ENCODE assay signal across 8 cellular contexts in genomic region chr6:30102701-30103629, GRCh38. TPM values are rescaled to one million over a fixed set of nuclear protein-coding genes. Genes with fewer than 3 reads are reported as not detected.
A peak's percentile ranks its signal among the peaks of the same experiment; 100 is the strongest.
DNase-seq lines count a peak whose midpoint lies in the region; ATAC-seq and TF ChIP-seq lines count a peak whose summit lies in the region.

No MANE protein-coding gene starts in this region.

- H3K4me1 ChIP-seq in HUES64 (ENCODE audit: insufficient read depth, low read length), result peaks cover 16% of the 10 kb centered on the region
- peaks cover 16% of the 10 kb centered on the region for H3K4me1 ChIP-seq in OCI-LY7 (ENCODE audit: insufficient read depth, low read length, poor library complexity, severe bottlenecking)
- peaks cover 0 to 7% of the 10 kb centered on the region in 2 donors for H3K4me1 ChIP-seq in esophagus (ENCODE audit: control insufficient read depth in 2 of 2, insufficient read depth in 2 of 2, low read length in 1 of 2)
- peaks cover 45% of the 10 kb centered on the region for H3K4me1 ChIP-seq in mucosa of stomach (ENCODE audit: control insufficient read depth, insufficient read depth, low read length)

- H3K79me2 ChIP-seq in OCI-LY7 (ENCODE audit: insufficient read depth, low read depth, low read length), result no peaks in the 10 kb centered on the region

- peak; percentile 76 for ATAC-seq in GM19035 (IDR thresholded peaks at IDR 0.05; ENCODE audit: unreplicated experiment)

- H3K36me3 ChIP-seq in HUES64 (ENCODE audit: insufficient read depth, low read length) (no peaks in the 10 kb centered on the region), OCI-LY7 (ENCODE audit: insufficient read depth, low read length) (no peaks in the 10 kb centered on the region), esophagus (ENCODE audit: control insufficient read depth in 2 of 2, insufficient read depth in 2 of 2, low read length in 1 of 2) (no peaks in the 10 kb centered on the region), mucosa of stomach (ENCODE audit: control insufficient read depth, insufficient read depth, low read length) (no peaks in the 10 kb centered on the region)

- TF ChIP-seq CTCF in OCI-LY7 (conservative IDR thresholded peaks at IDR 0.05; ENCODE audit: low read length), result peak; percentile 87

- no peak overlapping the region for H3K27ac ChIP-seq in HUES64 (ENCODE audit: low read depth, low read length)
- no peak overlapping the region for H3K27ac ChIP-seq in OCI-LY7 (ENCODE audit: low read depth, low read length, poor library complexity, severe bottlenecking)
- H3K27ac ChIP-seq in esophagus (ENCODE audit: low read depth in 2 of 2, low read length in 1 of 2), result peak overlapping the region; percentile 74 to 92

- no peaks in the 10 kb centered on the region for H3K9me2 ChIP-seq in OCI-LY7 (ENCODE audit: insufficient read depth, low read length)

- peak; percentile 91 for DNase-seq in AG08396 (ENCODE audit: low spot score)
- DNase-seq in OCI-LY7 (ENCODE audit: low spot score), result peak; percentile 81
- DNase-seq in activated T-cell treated with anti-CD3 and anti-CD28 coated beads for 1 hour (ENCODE audit: low read depth), result peak; percentile 76
- peak; percentile 67 to 71 for DNase-seq in stimulated activated CD8-positive, alpha-beta memory T cell treated with anti-CD3 and anti-CD28 coated beads, Interleukin-4, amount 100 ng/mL, for 1 hour (ENCODE audit: low read depth in 2 of 2, low spot score in 1 of 2)

- intact Hi-C loops in OCI-LY7 (cut with micrococcal nuclease; ENCODE audit: unreplicated experiment), result loop anchor here (1.0 to 2.0 kb wide), 3 partner anchors 28 to 294 kb away; no protein-coding TSS in a partner anchor

- H3K9me3 ChIP-seq in HUES64 (ENCODE audit: insufficient read depth, low read depth, low read length), result no peaks in the 10 kb centered on the region
- no peaks in the 10 kb centered on the region for H3K9me3 ChIP-seq in OCI-LY7 (ENCODE audit: low read length)
- no peaks in the 10 kb centered on the region for H3K9me3 ChIP-seq in esophagus (ENCODE audit: control insufficient read depth in 2 of 2, insufficient read depth in 1 of 2, low read depth in 1 of 2, low read length in 1 of 2)
- H3K9me3 ChIP-seq in mucosa of stomach (ENCODE audit: control insufficient read depth, low read length), result no peaks in the 10 kb centered on the region

- no peaks in the 10 kb centered on the region for H4K20me1 ChIP-seq in OCI-LY7 (ENCODE audit: insufficient read depth, low read length)

- POLR2A ChIA-PET in OCI-LY7 (lab: Charles Lee), result interaction anchor here (0.9 kb wide), 1 partner anchor 29 kb away, joined by 3 read pairs; no protein-coding TSS in a partner anchor

- 10% methylated on average over 32 of the region's 32 CpGs for WGBS in HUES64
- WGBS in esophagus, 2 donors, result 8 to 10% methylated on average over 32 of the region's 32 CpGs

- H3K4me3 ChIP-seq in HUES64 (ENCODE audit: low read length), result peak overlapping the region; percentile 55
- no peak overlapping the region for H3K4me3 ChIP-seq in OCI-LY7 (ENCODE audit: low read depth, low read length, poor library complexity, severe bottlenecking)
- H3K4me3 ChIP-seq in esophagus (ENCODE audit: low read depth in 1 of 2, low read length in 2 of 2), result peak overlapping the region; percentile 47 to 49
- peak overlapping the region; percentile 73 for H3K4me3 ChIP-seq in mucosa of stomach (ENCODE audit: low read length)

- BruUV-seq in OCI-LY7 (replicated peaks; lab: Mats Ljungman, UMichigan), result no TSS peak

- H3K27me3 ChIP-seq in HUES64 (ENCODE audit: insufficient read depth, low read length), result peaks cover 84% of the 10 kb centered on the region
- H3K27me3 ChIP-seq in esophagus (ENCODE audit: control insufficient read depth in 1 of 2, insufficient read depth in 2 of 2, low read length in 2 of 2), result peaks cover 0 to 3% of the 10 kb centered on the region in 2 donors
- H3K27me3 ChIP-seq in mucosa of stomach (ENCODE audit: control insufficient read depth, insufficient read depth, low read length), result peaks cover 7% of the 10 kb centered on the region

- no peak overlapping the region for H3K9ac ChIP-seq in HUES64 (ENCODE audit: low read depth, low read length)
- peak overlapping the region; percentile 55 for H3K9ac ChIP-seq in mucosa of stomach (ENCODE audit: low read length)

- peak overlapping the region; percentile 33; the same call in 1 of the 2 replicates for H2AFZ ChIP-seq in OCI-LY7 (ENCODE audit: low read length)

- CTCF ChIA-PET in OCI-LY7 (lab: Charles Lee; ENCODE audit: unreplicated experiment), result interaction anchor here (0.9 to 1.3 kb wide), 2 partner anchors 30 to 128 kb away, joined by 3 to 4 read pairs; no protein-coding TSS in a partner anchor

- peak overlapping the region; percentile 60; the same call in 1 of the 2 replicates for H3K4me2 ChIP-seq in OCI-LY7 (ENCODE audit: low read length)

RNA-seq across cellular contexts. Expression of gene TRIM31, which starts 9.9 kb away (rescaled TPM):
- not detected for polyA plus RNA-seq in HUES64 (2013, experiment 1 of 2)
- polyA plus RNA-seq in HUES64 (2013, experiment 2 of 2), result not detected
- total RNA-seq in OCI-LY7 (2014; rRNA removed; shearing (Covaris generic)), result not detected in 2 replicates
- not detected in 2 replicates for total RNA-seq in OCI-LY7 (2022)
- polyA plus RNA-seq in esophagus, result under 1 TPM; 0.11 to 0.22 TPM

RNA-seq across cellular contexts. Expression of gene RNF39, which starts 27.4 kb away (rescaled TPM):
- 0.20 TPM for polyA plus RNA-seq in HUES64 (2013, experiment 1 of 2)
- 0.19 TPM for polyA plus RNA-seq in HUES64 (2013, experiment 2 of 2)
- not detected in 2 replicates for total RNA-seq in OCI-LY7 (2014; rRNA removed; shearing (Covaris generic))
- total RNA-seq in OCI-LY7 (2022), result not detected in 2 replicates
- polyA plus RNA-seq in esophagus, result 10 to 100 TPM; 11.8 to 15.6 TPM

RNA-seq across cellular contexts. Expression of gene TRIM40, which starts 33.0 kb away (rescaled TPM):
- not detected for polyA plus RNA-seq in HUES64 (2013, experiment 1 of 2)
- not detected for polyA plus RNA-seq in HUES64 (2013, experiment 2 of 2)
- total RNA-seq in OCI-LY7 (2014; rRNA removed; shearing (Covaris generic)), result not detected in 2 replicates
- not detected in 2 replicates for total RNA-seq in OCI-LY7 (2022)
- under 1 TPM in 1 of 2 donors, not detected in 1; 0.02 TPM for polyA plus RNA-seq in esophagus

RNA-seq across cellular contexts. Expression of gene PPP1R11, which starts 36.0 kb away (rescaled TPM):
- polyA plus RNA-seq in HUES64 (2013, experiment 1 of 2), result 32.2 TPM
- polyA plus RNA-seq in HUES64 (2013, experiment 2 of 2), result 39.1 TPM
- 30.6 and 35.6 TPM in 2 replicates for total RNA-seq in OCI-LY7 (2014; rRNA removed; shearing (Covaris generic))
- total RNA-seq in OCI-LY7 (2022), result 36.5 and 40.1 TPM in 2 replicates
- polyA plus RNA-seq in esophagus, result 10 to 100 TPM; 41.0 to 54.8 TPM

RNA-seq across cellular contexts. Expression of gene POLR1H, which starts 41.9 kb away (rescaled TPM):
- polyA plus RNA-seq in HUES64 (2013, experiment 1 of 2), result 29.1 TPM
- 28.7 TPM for polyA plus RNA-seq in HUES64 (2013, experiment 2 of 2)
- total RNA-seq in OCI-LY7 (2014; rRNA removed; shearing (Covaris generic)), result 60.5 and 67.5 TPM in 2 replicates
- 39.3 and 43.1 TPM in 2 replicates for total RNA-seq in OCI-LY7 (2022)
- polyA plus RNA-seq in esophagus, result 10 to 100 TPM; 22.6 to 48.0 TPM

Comparison
In these comparisons a context has a peak if more than half of its experiments do, and no peak if none do; other contexts are left out.
1. H3K27ac ChIP-seq: peak in esophagus (2 of 2); none in HUES64 (single experiment) and OCI-LY7 (single experiment).
2. Peak in every context shown above with its lines, with median percentiles within 50 percentile points of each other: DNase-seq.